Comparison of ENCODE assay signal across 27 cellular contexts in the genomic region with DNA sequence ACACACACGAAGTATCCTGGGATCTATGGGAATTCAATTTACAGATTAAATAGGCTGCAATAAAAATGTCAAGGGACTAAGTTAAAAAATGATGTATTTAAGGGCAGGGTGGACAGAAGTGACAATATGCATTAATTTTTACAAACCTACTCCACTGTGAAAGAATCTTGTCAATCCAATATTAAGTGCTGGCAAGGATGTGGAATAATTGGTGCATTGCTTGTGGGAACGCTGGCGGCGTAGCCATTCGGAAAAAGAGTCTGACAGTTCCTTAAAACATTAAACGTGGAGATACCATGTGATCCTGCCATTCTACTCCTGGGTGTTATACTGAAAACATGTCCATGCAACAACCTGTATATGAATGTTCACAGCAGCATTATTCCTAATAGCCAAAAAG.
"Had no signal": no experiment of that assay in that cellular context is flagged by ENCODE, and none has a peak within 500 bp of the region (broad histone marks: within the 10 kb centered on the region; RNA-seq: fewer than 3 reads in every experiment).

No MANE protein-coding gene starts in this region.

- H3K4me3 Mint-ChIP-seq: mesothelial cell of epicardium; natural killer cell; stimulated activated naive B cell treated with anti-CD40 and anti-IgM and Interleukin-4, amounts not matched to agents 10 μg/mL and 1 μg/mL and 100 μg/mL, for 72 hours had no signal

- H3K27ac ChIP-seq: hepatocyte, left ventricle myocardium inferior, parathyroid adenoma, psoas muscle, suprapubic skin, upper lobe of right lung had no signal

- FAIRE-seq: urothelium cell line had no signal

- H3K36me3 Mint-ChIP-seq: mesothelial cell of epicardium; naive B cell; natural killer cell; stimulated activated naive B cell treated with anti-CD40 and anti-IgM and Interleukin-4, amounts not matched to agents 10 μg/mL and 1 μg/mL and 100 μg/mL, for 72 hours had no signal

- H3K9ac ChIP-seq: parathyroid adenoma had no signal

- H3K4me1 Mint-ChIP-seq: stimulated activated naive B cell treated with anti-CD40 and anti-IgM and Interleukin-4, amounts not matched to agents 10 μg/mL and 1 μg/mL and 100 μg/mL, for 72 hours had no signal

- H3K27me3 ChIP-seq: hepatocyte, right atrium auricular region, suprapubic skin, tibial artery, upper lobe of right lung had no signal

- H3K4me2 ChIP-seq: hepatocyte had no signal

- H3K4me3 ChIP-seq: heart right ventricle, hepatocyte, left ventricle myocardium inferior, lung, psoas muscle, right atrium auricular region, skin epidermis, stomach, suprapubic skin, thoracic aorta, tibial artery, upper lobe of right lung had no signal

- ATAC-seq: heart right ventricle; natural killer cell; psoas muscle; sciatic nerve; stimulated activated naive B cell treated with anti-CD40 and anti-IgM and Interleukin-4, amounts not matched to agents 10 μg/mL and 1 μg/mL and 100 μg/mL, for 72 hours; stimulated activated naive CD8-positive, alpha-beta T cell treated with anti-CD3 and anti-CD28 coated beads, Interleukin-15, Interleukin-2, amounts not matched to agents 100 U/mL and 50 U/mL, for 24 hours; upper lobe of right lung had no signal

- H3K9me3 Mint-ChIP-seq: mesothelial cell of epicardium; natural killer cell; stimulated activated naive B cell treated with anti-CD40 and anti-IgM and Interleukin-4, amounts not matched to agents 10 μg/mL and 1 μg/mL and 100 μg/mL, for 72 hours had no signal

- H3K27ac Mint-ChIP-seq: mesothelial cell of epicardium; naive B cell; natural killer cell; stimulated activated naive B cell treated with anti-CD40 and anti-IgM and Interleukin-4, amounts not matched to agents 10 μg/mL and 1 μg/mL and 100 μg/mL, for 72 hours had no signal

- H3K36me3 ChIP-seq: heart right ventricle, left ventricle myocardium inferior, right atrium auricular region, stomach, suprapubic skin, thoracic aorta, tibial artery, upper lobe of right lung had no signal

- H3K9me3 ChIP-seq: heart right ventricle, left ventricle myocardium inferior, psoas muscle, right atrium auricular region, stomach, suprapubic skin, thoracic aorta, tibial artery, upper lobe of right lung had no signal

- H2AFZ ChIP-seq: hepatocyte, parathyroid adenoma had no signal

- H3K79me2 ChIP-seq: parathyroid adenoma had no signal

- DNase-seq: heart right ventricle; islet precursor cell; left ventricle myocardium inferior; mesendoderm; naive B cell; natural killer cell; psoas muscle; stimulated activated CD4-positive, alpha-beta T cell treated with anti-CD3 and anti-CD28 coated beads, Interleukin-12 subunit alpha, Interleukin-12 subunit beta, amount 100 ng/mL, for 4 hours; stimulated activated CD4-positive, alpha-beta T cell treated with anti-CD3 and anti-CD28 coated beads, Interleukin-15, amount 100 ng/mL, for 24 hours; stimulated activated CD4-positive, alpha-beta T cell treated with anti-CD3 and anti-CD28 coated beads, Interleukin-2, amount 100 ng/mL, for 24 hours; stimulated activated CD4-positive, alpha-beta T cell treated with anti-CD3 and anti-CD28 coated beads, Interleukin-4, amount 100 ng/mL, for 1 hour; stimulated activated naive B cell treated with anti-CD40 and anti-IgM and Interleukin-4, amounts not matched to agents 10 μg/mL and 1 μg/mL and 100 μg/mL, for 72 hours; stimulated activated naive CD8-positive, alpha-beta T cell treated with anti-CD3 and anti-CD28 coated beads, Interleukin-15, Interleukin-2, amounts not matched to agents 100 U/mL and 50 U/mL, for 24 hours; stomach; tibial artery; trophoblast cell; upper lobe of right lung had no signal
